Comparison of ENCODE assay signal across 1 cellular context in the genomic region with DNA sequence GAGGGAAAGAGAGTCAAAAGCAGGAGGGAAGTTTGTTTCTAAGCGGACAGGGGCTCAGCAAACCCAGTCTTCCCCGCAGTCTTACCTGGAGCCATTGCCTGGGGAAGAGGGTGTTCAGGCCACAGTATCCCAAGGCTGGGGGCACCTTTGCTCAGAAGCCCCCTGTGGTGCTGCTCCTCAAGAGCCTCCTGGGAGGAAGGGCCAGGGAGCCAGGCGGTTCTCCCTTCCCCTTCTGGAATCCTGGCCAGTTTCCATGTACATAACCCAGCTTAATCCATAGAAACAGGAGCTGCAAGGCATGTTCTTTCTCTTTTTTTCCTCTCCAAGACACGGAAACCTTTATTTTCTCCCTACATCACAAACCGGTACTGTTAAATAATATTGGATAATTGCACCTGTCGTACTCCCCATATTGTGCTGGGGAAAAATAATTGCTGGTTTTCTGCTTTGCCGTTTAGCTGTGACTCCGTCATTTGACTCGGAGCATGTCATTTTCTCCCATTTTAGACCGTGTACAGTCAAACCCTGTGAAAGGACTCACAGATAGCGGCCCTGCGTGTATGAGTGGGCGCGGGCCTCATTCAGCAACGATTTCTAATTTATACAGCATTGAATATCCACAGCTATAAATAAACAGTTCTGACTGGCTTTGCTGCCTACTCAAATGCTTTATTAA.
TF ChIP-seq lines count a peak whose summit lies in the region.

No MANE protein-coding gene starts in this region.

TF ChIP-seq in HepG2, 621 proteins besides CTCF, POLR2A, EP300 and RAD21:
- TF ChIP-seq ZNF547 (CRISPR knock-in tag; IDR thresholded peaks at IDR 0.05): no peak
- no peak for TF ChIP-seq ZNF44 (CRISPR knock-in tag; IDR thresholded peaks at IDR 0.05)
- no peak for TF ChIP-seq NFIB (CRISPR knock-in tag; IDR thresholded peaks at IDR 0.05; ENCODE audit: borderline replicate concordance)
- TF ChIP-seq, protein P1, sequence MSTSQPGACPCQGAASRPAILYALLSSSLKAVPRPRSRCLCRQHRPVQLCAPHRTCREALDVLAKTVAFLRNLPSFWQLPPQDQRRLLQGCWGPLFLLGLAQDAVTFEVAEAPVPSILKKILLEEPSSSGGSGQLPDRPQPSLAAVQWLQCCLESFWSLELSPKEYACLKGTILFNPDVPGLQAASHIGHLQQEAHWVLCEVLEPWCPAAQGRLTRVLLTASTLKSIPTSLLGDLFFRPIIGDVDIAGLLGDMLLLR (CRISPR knock-in tag; IDR thresholded peaks at IDR 0.05): no peak
- TF ChIP-seq ZNF891 (CRISPR knock-in tag; IDR thresholded peaks at IDR 0.05): no peak
- TF ChIP-seq, protein P2, sequence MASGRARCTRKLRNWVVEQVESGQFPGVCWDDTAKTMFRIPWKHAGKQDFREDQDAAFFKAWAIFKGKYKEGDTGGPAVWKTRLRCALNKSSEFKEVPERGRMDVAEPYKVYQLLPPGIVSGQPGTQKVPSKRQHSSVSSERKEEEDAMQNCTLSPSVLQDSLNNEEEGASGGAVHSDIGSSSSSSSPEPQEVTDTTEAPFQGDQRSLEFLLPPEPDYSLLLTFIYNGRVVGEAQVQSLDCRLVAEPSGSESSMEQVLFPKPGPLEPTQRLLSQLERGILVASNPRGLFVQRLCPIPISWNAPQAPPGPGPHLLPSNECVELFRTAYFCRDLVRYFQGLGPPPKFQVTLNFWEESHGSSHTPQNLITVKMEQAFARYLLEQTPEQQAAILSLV (CRISPR knock-in tag; IDR thresholded peaks at IDR 0.05; ENCODE audit: borderline replicate concordance): no peak
- TF ChIP-seq, protein P3, sequence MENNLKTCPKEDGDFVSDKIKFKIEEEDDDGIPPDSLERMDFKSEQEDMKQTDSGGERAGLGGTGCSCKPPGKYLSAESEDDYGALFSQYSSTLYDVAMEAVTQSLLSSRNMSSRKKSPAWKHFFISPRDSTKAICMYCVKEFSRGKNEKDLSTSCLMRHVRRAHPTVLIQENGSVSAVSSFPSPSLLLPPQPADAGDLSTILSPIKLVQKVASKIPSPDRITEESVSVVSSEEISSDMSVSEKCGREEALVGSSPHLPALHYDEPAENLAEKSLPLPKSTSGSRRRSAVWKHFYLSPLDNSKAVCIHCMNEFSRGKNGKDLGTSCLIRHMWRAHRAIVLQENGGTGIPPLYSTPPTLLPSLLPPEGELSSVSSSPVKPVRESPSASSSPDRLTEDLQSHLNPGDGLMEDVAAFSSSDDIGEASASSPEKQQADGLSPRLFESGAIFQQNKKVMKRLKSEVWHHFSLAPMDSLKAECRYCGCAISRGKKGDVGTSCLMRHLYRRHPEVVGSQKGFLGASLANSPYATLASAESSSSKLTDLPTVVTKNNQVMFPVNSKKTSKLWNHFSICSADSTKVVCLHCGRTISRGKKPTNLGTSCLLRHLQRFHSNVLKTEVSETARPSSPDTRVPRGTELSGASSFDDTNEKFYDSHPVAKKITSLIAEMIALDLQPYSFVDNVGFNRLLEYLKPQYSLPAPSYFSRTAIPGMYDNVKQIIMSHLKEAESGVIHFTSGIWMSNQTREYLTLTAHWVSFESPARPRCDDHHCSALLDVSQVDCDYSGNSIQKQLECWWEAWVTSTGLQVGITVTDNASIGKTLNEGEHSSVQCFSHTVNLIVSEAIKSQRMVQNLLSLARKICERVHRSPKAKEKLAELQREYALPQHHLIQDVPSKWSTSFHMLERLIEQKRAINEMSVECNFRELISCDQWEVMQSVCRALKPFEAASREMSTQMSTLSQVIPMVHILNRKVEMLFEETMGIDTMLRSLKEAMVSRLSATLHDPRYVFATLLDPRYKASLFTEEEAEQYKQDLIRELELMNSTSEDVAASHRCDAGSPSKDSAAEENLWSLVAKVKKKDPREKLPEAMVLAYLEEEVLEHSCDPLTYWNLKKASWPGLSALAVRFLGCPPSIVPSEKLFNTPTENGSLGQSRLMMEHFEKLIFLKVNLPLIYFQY (CRISPR knock-in tag; IDR thresholded peaks at IDR 0.05; ENCODE audit: borderline replicate concordance): no peak
- no peak for TF ChIP-seq DNMT1 (CRISPR knock-in tag; IDR thresholded peaks at IDR 0.05)
- TF ChIP-seq, protein P4, sequence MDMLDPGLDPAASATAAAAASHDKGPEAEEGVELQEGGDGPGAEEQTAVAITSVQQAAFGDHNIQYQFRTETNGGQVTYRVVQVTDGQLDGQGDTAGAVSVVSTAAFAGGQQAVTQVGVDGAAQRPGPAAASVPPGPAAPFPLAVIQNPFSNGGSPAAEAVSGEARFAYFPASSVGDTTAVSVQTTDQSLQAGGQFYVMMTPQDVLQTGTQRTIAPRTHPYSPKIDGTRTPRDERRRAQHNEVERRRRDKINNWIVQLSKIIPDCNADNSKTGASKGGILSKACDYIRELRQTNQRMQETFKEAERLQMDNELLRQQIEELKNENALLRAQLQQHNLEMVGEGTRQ (IDR thresholded peaks at IDR 0.05; ENCODE audit: low read depth, low read length): no peak
- TF ChIP-seq, protein P4 (CRISPR knock-in tag; IDR thresholded peaks at IDR 0.05; ENCODE audit: borderline replicate concordance): no peak
- TF ChIP-seq, protein P5, sequence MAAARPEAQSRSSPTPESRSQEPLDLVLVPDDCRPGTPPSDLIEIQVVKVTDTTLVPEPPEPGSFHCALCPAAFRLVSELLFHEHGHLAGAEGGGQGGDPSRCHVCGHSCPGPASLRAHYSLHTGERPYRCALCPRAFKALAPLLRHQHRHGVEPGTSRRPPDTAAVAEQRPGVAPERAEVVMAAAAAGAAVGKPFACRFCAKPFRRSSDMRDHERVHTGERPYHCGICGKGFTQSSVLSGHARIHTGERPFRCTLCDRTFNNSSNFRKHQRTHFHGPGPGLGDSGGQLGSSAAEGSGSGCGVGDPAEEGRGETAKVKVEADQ (CRISPR knock-in tag; IDR thresholded peaks at IDR 0.05; ENCODE audit: borderline replicate concordance): no peak
- no peak for TF ChIP-seq KDM2A (CRISPR knock-in tag; IDR thresholded peaks at IDR 0.05; ENCODE audit: borderline replicate concordance, low read depth)
- no peak for TF ChIP-seq ZNF430 (CRISPR knock-in tag; IDR thresholded peaks at IDR 0.05)
- TF ChIP-seq ZBTB42 (CRISPR knock-in tag; IDR thresholded peaks at IDR 0.05): no peak
- TF ChIP-seq ZNF879 (CRISPR knock-in tag; IDR thresholded peaks at IDR 0.05): no peak
- TF ChIP-seq SALL1 (CRISPR knock-in tag; IDR thresholded peaks at IDR 0.05): no peak
